In the genomic region with DNA sequence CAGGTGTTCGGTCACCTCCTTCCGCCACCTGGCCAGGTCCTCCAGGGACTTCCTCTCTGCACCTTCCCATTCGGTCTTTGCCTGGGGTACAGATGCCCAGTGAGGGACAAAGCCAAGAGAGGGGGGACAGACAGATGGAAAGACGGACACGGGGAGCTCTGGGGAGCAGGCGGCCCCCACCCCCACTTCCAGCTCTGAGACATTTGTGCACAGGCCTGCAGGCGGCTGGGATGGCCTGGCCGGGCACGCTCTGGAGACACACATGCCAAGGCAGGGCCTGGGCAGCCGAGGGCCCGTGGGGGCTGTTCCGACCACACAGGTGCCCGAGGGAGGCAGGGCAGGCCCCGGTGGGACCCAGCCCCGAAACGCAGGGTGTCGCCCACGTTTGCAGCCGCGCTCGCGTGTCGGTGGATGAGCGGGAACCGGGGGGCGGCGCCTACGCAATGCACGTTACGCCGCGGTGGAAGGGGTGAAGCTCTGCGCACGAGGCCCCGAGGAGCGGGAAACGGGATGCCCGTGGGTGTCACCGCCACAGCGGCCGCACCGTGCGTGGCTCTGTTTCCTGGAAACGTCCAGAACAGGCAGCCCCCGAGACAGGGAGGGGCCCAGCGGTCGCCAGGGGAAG, we compare ENCODE assay signal across 16 cellular contexts. TPM values are rescaled to one million over a fixed set of nuclear protein-coding genes. Genes with fewer than 3 reads are reported as not detected.
DNase-seq lines count a peak whose midpoint lies in the region; ATAC-seq and TF ChIP-seq lines count a peak whose summit lies in the region.
"Had no signal": no experiment of that assay in that cellular context is flagged by ENCODE, and none has a peak within 500 bp of the region (broad histone marks: within the 10 kb centered on the region; RNA-seq: fewer than 3 reads in every experiment).

No MANE protein-coding gene starts in this region.

- no peak overlapping the region for H3K27ac ChIP-seq in HEK293 (ENCODE audit: extremely low read depth, low read depth, low read length)
- H3K27ac ChIP-seq: A549, GM23248 had no signal

- ATAC-seq in HG03439 (IDR thresholded peaks at IDR 0.05; ENCODE audit: unreplicated experiment), result no peak

- TF ChIP-seq CTCF in HEK293 (tag by site-specific recombination; IDR thresholded peaks at IDR 0.05), result no peak
- no peak for TF ChIP-seq CTCF in glutamatergic neuron (IDR thresholded peaks at IDR 0.05; ENCODE audit: partially characterized antibody, unreplicated experiment)

- H3K27me3 Mint-ChIP-seq in glutamatergic neuron (ENCODE audit: unreplicated experiment), result peaks cover 3% of the 10 kb centered on the region
- H3K27me3 Mint-ChIP-seq: CD8-positive, alpha-beta memory T cell had no signal

- no peaks in the 10 kb centered on the region for H3K9me3 ChIP-seq in HEK293 (ENCODE audit: control insufficient read depth, insufficient read depth, low read depth, low read length)
- H3K9me3 ChIP-seq: A549, BE2C, Caco-2, HAP-1 had no signal

- CTCF ChIA-PET in HEK293 (lab: Yijun Ruan, JAX), result no interaction called here

- POLR2A ChIA-PET in HEK293 (lab: Yijun Ruan, JAX), result interaction anchor here (1.1 kb wide), 1 partner anchor 717 kb away, joined by 3 read pairs; no protein-coding TSS in a partner anchor

- H3K36me3 Mint-ChIP-seq in glutamatergic neuron (ENCODE audit: unreplicated experiment), result no peaks in the 10 kb centered on the region
- H3K36me3 Mint-ChIP-seq: CD8-positive, alpha-beta memory T cell had no signal

- H3K36me3 ChIP-seq in HEK293 (ENCODE audit: control insufficient read depth in 2 of 2, insufficient read depth in 1 of 2, low read length in 2 of 2), result no peaks in the 10 kb centered on the region
- H3K36me3 ChIP-seq: BE2C, HAP-1 had no signal

- peaks cover 2% of the 10 kb centered on the region for H3K4me1 Mint-ChIP-seq in glutamatergic neuron (ENCODE audit: low read depth, unreplicated experiment)

- H3K27ac Mint-ChIP-seq in glutamatergic neuron (ENCODE audit: unreplicated experiment), result no peak overlapping the region
- H3K27ac Mint-ChIP-seq: HFFc6 had no signal

- DNase-seq in DMS53 (lab: John Stamatoyannopoulos, UW) (peak; percentile 88), glutamatergic neuron (peak; percentile 16), hepatic stellate cell (ENCODE audit: low spot score) (no peak), NCI-H524 treated with DMSO at 0.1 percent for 48 hours (lab: John Stamatoyannopoulos, UW) (no peak)
- DNase-seq: CD8-positive, alpha-beta memory T cell; GM23248; HFFc6; Kasumi-1; KBM-7 had no signal

- peaks cover 3% of the 10 kb centered on the region for H3K9me3 Mint-ChIP-seq in glutamatergic neuron (ENCODE audit: unreplicated experiment)
- H3K9me3 Mint-ChIP-seq: CD8-positive, alpha-beta memory T cell; HFFc6 had no signal

- H3K4me1 ChIP-seq in HEK293 (ENCODE audit: control insufficient read depth, insufficient read depth, low read length), result no peaks in the 10 kb centered on the region
- H3K4me1 ChIP-seq: A549, Caco-2, HAP-1 had no signal

- no peak overlapping the region for H3K4me3 Mint-ChIP-seq in glutamatergic neuron (ENCODE audit: unreplicated experiment)
- H3K4me3 Mint-ChIP-seq: CD8-positive, alpha-beta memory T cell; HFFc6 had no signal

- no peak overlapping the region for H3K4me3 ChIP-seq in HEK293 (ENCODE audit: low read depth, low read length)
- H3K4me3 ChIP-seq: A549, GM23248, HAP-1 had no signal

TF ChIP-seq in HEK293, 187 proteins besides CTCF, POLR2A, EP300 and RAD21:
- 0 out of 2 replicates have a peak, but pooled peaks have one; percentile 40 for TF ChIP-seq ZNF600 (tag by site-specific recombination; IDR thresholded peaks at IDR 0.05)
- TF ChIP-seq SP3 (tag by site-specific recombination; IDR thresholded peaks at IDR 0.05), result no peak

RNA-seq across cellular contexts. Expression of a gene that starts 6.0 kb away (rescaled TPM):
- total RNA-seq in glutamatergic neuron (ENCODE audit: unreplicated experiment), result not detected
- total RNA-seq: Daoy, GM23248, HFFc6 had no signal

RNA-seq across cellular contexts. Expression of a gene that starts 7.5 kb away (rescaled TPM):
- total RNA-seq in glutamatergic neuron (ENCODE audit: unreplicated experiment), result 4.2 TPM
- total RNA-seq: Daoy, GM23248 had no signal

RNA-seq across cellular contexts. Expression of a gene that starts 16.3 kb away (rescaled TPM):
- total RNA-seq in glutamatergic neuron (ENCODE audit: unreplicated experiment), result 10.4 TPM

RNA-seq across cellular contexts. Expression of a gene that starts 22.3 kb away (rescaled TPM):
- total RNA-seq in glutamatergic neuron (ENCODE audit: unreplicated experiment), result 30.7 TPM

RNA-seq across cellular contexts. Expression of a gene that starts 38.0 kb away (rescaled TPM):
- total RNA-seq in glutamatergic neuron (ENCODE audit: unreplicated experiment), result 118 TPM

Comparison
In these comparisons a context has a peak if more than half of its experiments do, and no peak if none do; other contexts are left out.
1. DNase-seq: peak in DMS53 (single experiment) and glutamatergic neuron (single experiment); none in hepatic stellate cell (single experiment) and NCI-H524 treated with DMSO at 0.1 percent for 48 hours (single experiment).